ENCODE assay signal across 6 cellular contexts in the genomic region with DNA sequence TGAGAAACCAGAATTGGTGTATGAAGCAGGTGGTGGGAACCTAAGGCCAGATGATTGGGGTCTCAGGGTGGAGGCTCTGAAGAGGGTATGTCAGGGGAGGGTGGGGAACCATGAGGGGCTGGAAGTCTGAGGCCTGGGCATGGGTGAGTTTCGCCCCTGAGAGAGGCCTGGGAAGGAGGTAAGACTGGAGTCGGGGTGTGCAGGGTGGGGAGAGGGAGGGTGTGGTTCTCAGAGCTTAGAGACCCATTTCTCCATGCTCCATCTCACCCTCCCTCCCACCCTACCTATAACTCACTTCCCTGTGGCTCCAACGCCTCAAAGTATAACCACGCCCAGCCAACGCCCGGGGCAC. TPM values are rescaled to one million over a fixed set of nuclear protein-coding genes. Genes with fewer than 3 reads are reported as not detected.
DNase-seq lines count a peak whose midpoint lies in the region; ATAC-seq and TF ChIP-seq lines count a peak whose summit lies in the region.

No MANE protein-coding gene starts in this region.

- H3K27ac ChIP-seq in suprapubic skin, result peak overlapping the region; percentile 83

- H3K36me3 ChIP-seq in suprapubic skin, result no peaks in the 10 kb centered on the region

- H3K4me1 ChIP-seq in suprapubic skin, result peaks cover 36% of the 10 kb centered on the region

- H3K27me3 ChIP-seq in suprapubic skin, result no peaks in the 10 kb centered on the region

- TF ChIP-seq POLR2A in suprapubic skin (IDR thresholded peaks at IDR 0.05), result no peak

- TF ChIP-seq CTCF in chondrocyte (IDR thresholded peaks at IDR 0.05) (no peak), suprapubic skin (IDR thresholded peaks at IDR 0.05) (no peak)

- DNase-seq in activated T-cell treated with anti-CD3 and anti-CD28 coated beads, Interleukin-2, amount 50 U/mL, for 4 hours, result no peak
- no peak for DNase-seq in activated T-cell treated with anti-CD3 and anti-CD28 coated beads, Interleukin-2, amount 50 U/mL, for 48 hours
- no peak for DNase-seq in chondrocyte (ENCODE audit: low spot score)
- no peak for DNase-seq in suprapubic skin (ENCODE audit: low spot score in 2 of 2)
- DNase-seq in hypothalamus (lab: John Stamatoyannopoulos, UW), result no peak

- no peak overlapping the region for H3K27ac Mint-ChIP-seq in chondrocyte (ENCODE audit: unreplicated experiment)

- no peak for ATAC-seq in activated T-cell treated with anti-CD3 and anti-CD28 coated beads, Interleukin-2, amount 50 U/mL, for 4 hours
- no peak for ATAC-seq in HG02852 (IDR thresholded peaks at IDR 0.05; ENCODE audit: unreplicated experiment)

- H3K9me3 ChIP-seq in suprapubic skin, result no peaks in the 10 kb centered on the region

- peak overlapping the region; percentile 79 for H3K4me3 ChIP-seq in suprapubic skin

- TF ChIP-seq EP300 in suprapubic skin (IDR thresholded peaks at IDR 0.05), result no peak

- peaks cover 3% of the 10 kb centered on the region for H3K27me3 Mint-ChIP-seq in activated T-cell treated with anti-CD3 and anti-CD28 coated beads, Interleukin-2, amount 50 U/mL, for 4 hours (ENCODE audit: low read depth)
- peaks cover 2% of the 10 kb centered on the region for H3K27me3 Mint-ChIP-seq in chondrocyte (ENCODE audit: low read depth)

- peaks cover 4% of the 10 kb centered on the region for H3K36me3 Mint-ChIP-seq in activated T-cell treated with anti-CD3 and anti-CD28 coated beads, Interleukin-2, amount 50 U/mL, for 4 hours (ENCODE audit: insufficient read depth)
- no peaks in the 10 kb centered on the region for H3K36me3 Mint-ChIP-seq in chondrocyte (ENCODE audit: low read depth)

- H3K9me3 Mint-ChIP-seq in activated T-cell treated with anti-CD3 and anti-CD28 coated beads, Interleukin-2, amount 50 U/mL, for 4 hours, result no peaks in the 10 kb centered on the region
- H3K9me3 Mint-ChIP-seq in chondrocyte (ENCODE audit: low read depth), result no peaks in the 10 kb centered on the region

- WGBS in suprapubic skin, result 17% methylated on average over 5 of the region's 6 CpGs

- peak overlapping the region; percentile 87 for H3K4me3 Mint-ChIP-seq in activated T-cell treated with anti-CD3 and anti-CD28 coated beads, Interleukin-2, amount 50 U/mL, for 4 hours
- H3K4me3 Mint-ChIP-seq in chondrocyte (ENCODE audit: unreplicated experiment), result peak overlapping the region; percentile 80

- peaks cover 24% of the 10 kb centered on the region for H3K4me1 Mint-ChIP-seq in activated T-cell treated with anti-CD3 and anti-CD28 coated beads, Interleukin-2, amount 50 U/mL, for 4 hours (ENCODE audit: low read depth)
- peaks cover 16% of the 10 kb centered on the region for H3K4me1 Mint-ChIP-seq in chondrocyte (ENCODE audit: low read depth)

RNA-seq across cellular contexts. Expression of gene KLHL26, which starts 1.0 kb away (rescaled TPM):
- 10 to 100 TPM; 14.7 to 20.3 (median 17.0) TPM for total RNA-seq in activated T-cell treated with anti-CD3 and anti-CD28 coated beads, Interleukin-2, amount 50 U/mL, for 4 hours
- total RNA-seq in chondrocyte (6.6 to 9.8 TPM (median 8.0 TPM) in 3 replicates), suprapubic skin (10 to 100 TPM in 2 of 4 donors, 1 to 10 TPM in 2; 6.9 to 26.5 (median 11.5) TPM)

RNA-seq across cellular contexts. Expression of gene TMEM59L, which starts 23.1 kb away (rescaled TPM):
- not detected for total RNA-seq in activated T-cell treated with anti-CD3 and anti-CD28 coated beads, Interleukin-2, amount 50 U/mL, for 4 hours
- 4.4 to 4.8 TPM (median 4.4 TPM) in 3 replicates for total RNA-seq in chondrocyte
- 1 to 10 TPM in 2 of 4 donors, under 1 TPM in 2; 0.49 to 1.4 (median 0.97) TPM for total RNA-seq in suprapubic skin

RNA-seq across cellular contexts. Expression of gene CRLF1, which starts 29.2 kb away (rescaled TPM):
- under 1 TPM in 2 of 3 donors, not detected in 1; 0.32 to 0.76 TPM for total RNA-seq in activated T-cell treated with anti-CD3 and anti-CD28 coated beads, Interleukin-2, amount 50 U/mL, for 4 hours
- total RNA-seq in chondrocyte, result 13.2 to 21.9 TPM (median 15.3 TPM) in 3 replicates
- total RNA-seq in suprapubic skin, result 10 to 100 TPM; 21.2 to 65.5 (median 47.9) TPM

RNA-seq across cellular contexts. Expression of gene REX1BD, which starts 47.2 kb away (rescaled TPM):
- total RNA-seq in activated T-cell treated with anti-CD3 and anti-CD28 coated beads, Interleukin-2, amount 50 U/mL, for 4 hours, result 100 to 1,000 TPM in 2 of 3 donors, 10 to 100 TPM in 1; 99.7 to 139 (median 119) TPM
- total RNA-seq in chondrocyte (46.9 to 89.0 TPM (median 54.1 TPM) in 3 replicates), suprapubic skin (10 to 100 TPM; 77.0 to 86.7 (median 82.6) TPM)

RNA-seq across cellular contexts. Expression of gene CRTC1, which starts 47.7 kb away (rescaled TPM):
- 1 to 10 TPM; 7.8 to 9.6 (median 8.9) TPM for total RNA-seq in activated T-cell treated with anti-CD3 and anti-CD28 coated beads, Interleukin-2, amount 50 U/mL, for 4 hours
- total RNA-seq in chondrocyte (14.6 to 17.2 TPM (median 15.5 TPM) in 3 replicates), suprapubic skin (1 to 10 TPM; 4.1 to 6.3 (median 4.7) TPM)
